Comparison of ENCODE assay signal across 15 cellular contexts in the genomic region with DNA sequence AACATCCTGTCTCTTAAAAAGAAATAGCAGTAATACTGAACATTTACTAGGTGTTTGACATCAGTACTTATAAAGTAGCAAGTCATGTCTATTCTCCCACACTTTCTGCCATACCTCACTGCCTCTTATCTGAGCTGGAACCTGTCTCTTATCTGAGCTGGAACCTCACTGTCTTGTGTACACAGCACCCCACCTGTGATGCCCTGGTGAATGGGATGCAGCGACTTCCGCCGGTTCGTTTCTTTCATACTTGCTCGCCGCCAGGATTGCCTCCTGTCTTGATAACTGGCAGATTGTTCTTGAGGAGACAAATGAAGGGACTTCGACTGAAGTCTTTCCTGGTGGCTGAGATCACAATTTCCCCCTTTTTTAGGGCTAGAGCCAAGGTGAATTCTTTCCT.
"Had no signal": no experiment of that assay in that cellular context is flagged by ENCODE, and none has a peak within 500 bp of the region (broad histone marks: within the 10 kb centered on the region; RNA-seq: fewer than 3 reads in every experiment).

No MANE protein-coding gene starts in this region.

- H3K27me3 ChIP-seq: brain microvascular endothelial cell, upper lobe of right lung had no signal

- H3K9me3 Mint-ChIP-seq: activated naive CD4-positive, alpha-beta T cell treated with anti-CD3 and anti-CD28 coated beads, Interleukin-2, amount 50 U/mL, for 24 hours; endodermal cell; stimulated activated naive CD8-positive, alpha-beta T cell treated with anti-CD3 and anti-CD28 coated beads, Interleukin-15, Interleukin-2, amounts not matched to agents 100 ng/mL and 50 ng/mL, for 24 hours had no signal

- DNase-seq: activated CD4-positive, alpha-beta T cell treated with anti-CD3 and anti-CD28 coated beads for 1 hour; activated CD4-positive, alpha-beta T cell treated with anti-CD3 and anti-CD28 coated beads, Interleukin-2, amount 50 U/mL, for 48 hours; brain microvascular endothelial cell; cerebellar nuclear complex; endodermal cell; hippocampal formation; lower lobe of right lung; naive thymus-derived CD4-positive, alpha-beta T cell; stimulated activated CD4-positive, alpha-beta T cell treated with anti-CD3 and anti-CD28 coated beads, Interleukin-15, amount 100 ng/mL, for 24 hours; stimulated activated CD4-positive, alpha-beta T cell treated with anti-CD3 and anti-CD28 coated beads, Interleukin-4, amount 100 ng/mL, for 24 hours; T-helper 17 cell; upper lobe of right lung had no signal

- H3K27ac ChIP-seq: brain microvascular endothelial cell, lower lobe of right lung, upper lobe of right lung had no signal

- ATAC-seq: lower lobe of right lung; naive thymus-derived CD4-positive, alpha-beta T cell; SK-N-SH treated with all-trans-retinoic acid at 6 μM for 48 hours; T-helper 17 cell; upper lobe of right lung had no signal

- H3K4me3 ChIP-seq: lower lobe of right lung, upper lobe of right lung had no signal

- H3K36me3 Mint-ChIP-seq: activated naive CD4-positive, alpha-beta T cell treated with anti-CD3 and anti-CD28 coated beads, Interleukin-2, amount 50 U/mL, for 24 hours had no signal

- H3K27me3 Mint-ChIP-seq: stimulated activated naive CD8-positive, alpha-beta T cell treated with anti-CD3 and anti-CD28 coated beads, Interleukin-15, Interleukin-2, amounts not matched to agents 100 ng/mL and 50 ng/mL, for 24 hours; T-helper 17 cell had no signal

- H3K4me3 Mint-ChIP-seq: activated naive CD4-positive, alpha-beta T cell treated with anti-CD3 and anti-CD28 coated beads, Interleukin-2, amount 50 U/mL, for 24 hours; endodermal cell; stimulated activated naive CD8-positive, alpha-beta T cell treated with anti-CD3 and anti-CD28 coated beads, Interleukin-15, Interleukin-2, amounts not matched to agents 100 ng/mL and 50 ng/mL, for 24 hours; T-helper 17 cell had no signal

- H3K27ac Mint-ChIP-seq: activated naive CD4-positive, alpha-beta T cell treated with anti-CD3 and anti-CD28 coated beads, Interleukin-2, amount 50 U/mL, for 24 hours; endodermal cell; stimulated activated naive CD8-positive, alpha-beta T cell treated with anti-CD3 and anti-CD28 coated beads, Interleukin-15, Interleukin-2, amounts not matched to agents 100 ng/mL and 50 ng/mL, for 24 hours; T-helper 17 cell had no signal

- H3K9me3 ChIP-seq: lower lobe of right lung, upper lobe of right lung had no signal

- H3K36me3 ChIP-seq: brain microvascular endothelial cell, lower lobe of right lung, upper lobe of right lung had no signal
